ENCODE assay signal across 1 cellular context in genomic region chr16:8887952-8888560, GRCh38.
TF ChIP-seq lines count a peak whose summit lies in the region.

No MANE protein-coding gene starts in this region.

TF ChIP-seq in K562, 482 proteins besides CTCF, POLR2A, EP300 and RAD21:
- peak; percentile 94 for TF ChIP-seq NFIC (IDR thresholded peaks at IDR 0.05)
- TF ChIP-seq USF2 (CRISPR knock-in tag; IDR thresholded peaks at IDR 0.05): no peak
TF ChIP-seq in K562: peak in this region for 1.
